8 cellular contexts compared by ENCODE assay signal in the genomic region with DNA sequence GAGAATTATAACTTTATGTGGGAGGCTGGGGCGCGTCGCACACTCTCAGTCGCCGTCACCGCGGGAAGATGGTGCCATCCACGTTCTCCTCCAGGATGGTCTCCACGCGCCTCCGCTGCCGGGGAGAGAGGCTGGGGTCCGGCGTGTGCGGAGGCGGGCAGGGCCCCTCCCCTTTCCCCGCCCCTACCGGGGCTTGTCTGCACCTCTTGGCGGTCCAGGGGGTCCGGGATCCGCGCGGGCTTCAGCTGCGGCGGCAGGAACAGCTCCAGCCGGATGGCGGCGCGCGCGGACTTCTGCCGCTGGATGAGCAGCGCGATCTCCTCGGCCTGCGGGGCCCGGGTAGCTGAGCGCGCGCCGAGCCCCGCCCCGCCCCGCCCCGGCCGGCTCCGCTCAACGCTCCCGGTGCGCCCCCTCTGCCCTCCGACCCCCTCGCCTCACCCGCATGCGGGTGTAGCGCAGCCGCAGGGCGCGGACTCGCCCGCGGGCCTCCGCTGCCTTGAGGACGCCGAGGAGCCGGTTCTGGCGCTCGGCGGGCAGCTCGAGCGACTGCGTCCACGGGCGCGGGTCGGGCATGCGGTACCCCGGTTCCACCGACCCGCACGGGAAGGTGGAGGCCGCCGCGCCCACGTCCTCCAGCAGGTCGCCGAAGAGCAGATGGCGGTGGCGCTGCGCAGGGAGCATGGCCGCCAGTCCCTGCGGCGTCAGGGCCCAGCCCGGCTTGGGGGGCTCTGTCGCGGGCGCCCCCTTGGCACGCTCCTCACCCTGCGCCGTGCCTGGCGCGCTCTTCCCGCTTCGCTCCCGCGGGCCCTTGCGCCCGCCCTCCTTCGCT. TPM values are rescaled to one million over a fixed set of nuclear protein-coding genes. Genes with fewer than 3 reads are reported as not detected.
DNase-seq lines count a peak whose midpoint lies in the region; ATAC-seq, FAIRE-seq and TF ChIP-seq lines count a peak whose summit lies in the region.

No MANE protein-coding gene starts in this region.

- TF ChIP-seq CTCF in 22Rv1 (IDR thresholded peaks at IDR 0.05) (peak; percentile 90), GM13976 (IDR thresholded peaks at IDR 0.05; ENCODE audit: borderline replicate concordance, control extremely low read depth, extremely low read depth, insufficient read depth, missing control alignments) (peak; percentile 89), HepG2 (CRISPR knock-in tag; IDR thresholded peaks at IDR 0.05) (peak; percentile 90)

- no peak overlapping the region for H3K9ac ChIP-seq in HepG2 (ENCODE audit: insufficient read depth, low read depth, low read length)

- H3K4me1 Mint-ChIP-seq in activated CD4-positive, alpha-beta T cell treated with anti-CD3 and anti-CD28 coated beads, Interleukin-2, amount 10 ng/mL, durations not matched to agents 24 days and 14 days, result peaks cover 25% of the 10 kb centered on the region

- TF ChIP-seq RAD21 in HepG2 (CRISPR knock-in tag; IDR thresholded peaks at IDR 0.05), result peak; percentile 95

- H3K4me2 ChIP-seq in HepG2 (ENCODE audit: low read depth, low read length), result peak overlapping the region; percentile 87

- H4K20me1 ChIP-seq in HepG2 (ENCODE audit: insufficient read depth, low read length), result peaks cover 9% of the 10 kb centered on the region; the same call in 1 of the 2 replicates

- peaks cover 54% of the 10 kb centered on the region for H3K4me1 ChIP-seq in HepG2 (ENCODE audit: insufficient read depth, low read length)

- H3K36me3 ChIP-seq in HepG2 (replicated peaks in 1 of 2; ENCODE audit: control insufficient read depth in 1 of 2, insufficient read depth in 2 of 2, low read length in 2 of 2), result no peaks in the 10 kb centered on the region

- no peak overlapping the region for H3K27ac Mint-ChIP-seq in activated CD4-positive, alpha-beta T cell treated with anti-CD3 and anti-CD28 coated beads, Interleukin-2, amount 10 ng/mL, durations not matched to agents 24 days and 14 days

- H2AFZ ChIP-seq in HepG2 (ENCODE audit: low read length), result no peak overlapping the region

- in situ Hi-C loops in GM13976 (cut with MboI; ENCODE audit: low sequenced_read_pairs, unreplicated experiment) (no loop called here), HepG2 (cut with HindIII; ENCODE audit: extremely low pct_ligation_motif_present, low pct_unique_long_range_greater_than_20kb) (loop anchor here (5.0 kb wide), 1 partner anchor 34 kb away; no protein-coding TSS in a partner anchor)

- no peaks in the 10 kb centered on the region for H3K9me3 ChIP-seq in HepG2 (ENCODE audit: low read length)

- CTCF ChIA-PET in HepG2 (lab: Yijun Ruan, JAX; ENCODE audit: low intra/inter-chr PET ratio, low total read pairs), result interaction anchor here (2.3 kb wide), 1 partner anchor 36 kb away, joined by 14 read pairs; no protein-coding TSS in a partner anchor

- BruUV-seq in HepG2 (replicated peaks; lab: Mats Ljungman, UMichigan), result no TSS peak

- H3K27ac ChIP-seq in 22Rv1, result peak overlapping the region; percentile 13; the same call in 1 of the 2 replicates
- no peak overlapping the region for H3K27ac ChIP-seq in HepG2 (ENCODE audit: extremely low read length, insufficient read depth, low read length)

- DNase-seq in GM13976 (ENCODE audit: low spot score) (peak; percentile 86), NCI-H460 (ENCODE audit: extremely low read depth, low read depth) (peak; percentile 72), dermis blood vessel endothelial cell (peak; percentile 81), HepG2 (ENCODE audit: low spot score) (peak; percentile 67)
- peak; percentile 93 for DNase-seq in activated CD4-positive, alpha-beta T cell treated with anti-CD3 and anti-CD28 coated beads, Interleukin-2, amount 10 ng/mL, durations not matched to agents 24 days and 14 days
- peak; percentile 59 to 75 for DNase-seq in stimulated activated CD4-positive, alpha-beta T cell treated with anti-CD3 and anti-CD28 coated beads, Interleukin-4, amount 100 ng/mL, for 4 hours

- H3K36me3 Mint-ChIP-seq in activated CD4-positive, alpha-beta T cell treated with anti-CD3 and anti-CD28 coated beads, Interleukin-2, amount 10 ng/mL, durations not matched to agents 24 days and 14 days (ENCODE audit: low read depth), result peaks cover 2% of the 10 kb centered on the region

- TF ChIP-seq POLR2A in HepG2 (IDR thresholded peaks at IDR 0.05; ENCODE audit: insufficient read depth in 1 of 2, low read depth in 2 of 2, low read length in 2 of 2), result no peak

- WGBS in HepG2 (ENCODE audit: low lambda C conversion rate), result 5% methylated on average over 61 of the region's 108 CpGs

- peak overlapping the region; percentile 82 for H3K4me3 Mint-ChIP-seq in activated CD4-positive, alpha-beta T cell treated with anti-CD3 and anti-CD28 coated beads, Interleukin-2, amount 10 ng/mL, durations not matched to agents 24 days and 14 days

- no peaks in the 10 kb centered on the region for H3K79me2 ChIP-seq in HepG2 (ENCODE audit: insufficient read depth, low read length)

- peaks cover 33% of the 10 kb centered on the region for H3K27me3 Mint-ChIP-seq in activated CD4-positive, alpha-beta T cell treated with anti-CD3 and anti-CD28 coated beads, Interleukin-2, amount 10 ng/mL, durations not matched to agents 24 days and 14 days

- TF ChIP-seq EP300 in HepG2 (IDR thresholded peaks at IDR 0.05; ENCODE audit: low read depth in 2 of 2, low read length in 2 of 2) (0 out of 4 replicates have a peak, but pooled peaks of 1 of the 2 experiments have one; percentile 20), HepG2 (CRISPR knock-in tag; IDR thresholded peaks at IDR 0.05; ENCODE audit: borderline replicate concordance) (0 out of 2 replicates have a peak, but pooled peaks have one; percentile 33)

- H3K9me3 Mint-ChIP-seq in activated CD4-positive, alpha-beta T cell treated with anti-CD3 and anti-CD28 coated beads, Interleukin-2, amount 10 ng/mL, durations not matched to agents 24 days and 14 days, result no peaks in the 10 kb centered on the region

- POLR2A ChIA-PET in HepG2 (lab: Yijun Ruan, JAX), result interaction anchor here (0.7 to 2.2 kb wide), 10 partner anchors 8 to 225 kb away, joined by 3 to 8 read pairs (median 3); a partner anchor contains a TSS

- peak; percentile 62 for ATAC-seq in HepG2
- no peak for ATAC-seq in GM18519 (IDR thresholded peaks at IDR 0.05; ENCODE audit: low FRiP score, unreplicated experiment)

- intact Hi-C loops in activated CD4-positive, alpha-beta T cell treated with anti-CD3 and anti-CD28 coated beads, Interleukin-2, amount 10 ng/mL, durations not matched to agents 24 days and 14 days (cut with micrococcal nuclease), result loop anchor here (1.0 to 2.0 kb wide), 2 partner anchors 21 to 37 kb away; a partner anchor contains a TSS
- intact Hi-C loops in HepG2 (cut with micrococcal nuclease; ENCODE audit: unreplicated experiment), result loop anchor here (1.0 kb wide), 1 partner anchor 37 kb away; no protein-coding TSS in a partner anchor

- peak overlapping the region; percentile 48 to 77 (median 58); a peak in 5 of 6 replicates for H3K4me3 ChIP-seq in HepG2 (replicated peaks in 1 of 3; ENCODE audit: insufficient read depth in 1 of 3, low read depth in 2 of 3, low read length in 3 of 3)

- H3K27me3 ChIP-seq in HepG2 (ENCODE audit: control insufficient read depth in 1 of 2, insufficient read depth in 2 of 2, low read length in 2 of 2), result peaks cover 15 to 50% of the 10 kb centered on the region in 2 experiments

- no peak for FAIRE-seq in HepG2 (lab: Jason Lieb, UNC)

RNA-seq across cellular contexts. Expression of a gene that starts 0.6 kb away (rescaled TPM):
- total RNA-seq in NCI-H460 (2014; rRNA removed; shearing (Covaris generic)), result not detected in 2 replicates
- 1.4 and 1.5 TPM in 2 replicates for polyA plus RNA-seq in NCI-H460 (2014; cell fraction: nucleus; rRNA removed)
- total RNA-seq in activated CD4-positive, alpha-beta T cell treated with anti-CD3 and anti-CD28 coated beads, Interleukin-2, amount 10 ng/mL, durations not matched to agents 24 days and 14 days, result 0.23 TPM in 1 of 2 replicates, not detected in the other
- not detected in 2 replicates for total RNA-seq in dermis blood vessel endothelial cell
- not detected in 2 replicates for total RNA-seq in HepG2 (2016; rRNA removed; fragmentation: Illumina TruSeq; extraction: Trizol)
- 0.51 TPM in 1 of 2 replicates, not detected in the other for total RNA-seq in HepG2 (2016; cell fraction: cytosol; rRNA removed; fragmentation: Illumina TruSeq; extraction: Trizol; ENCODE audit: low read depth)
- 0.15 TPM in 1 of 2 replicates, not detected in the other for total RNA-seq in HepG2 (2016; cell fraction: insoluble cytoplasmic fraction; rRNA removed; fragmentation: Illumina TruSeq; extraction: Trizol)
- total RNA-seq in HepG2 (2016; cell fraction: membrane; rRNA removed; fragmentation: Illumina TruSeq; extraction: Trizol), result 0.22 TPM in 1 of 2 replicates, not detected in the other
- total RNA-seq in HepG2 (2016; cell fraction: nucleus; rRNA removed; fragmentation: Illumina TruSeq; extraction: Trizol), result not detected in 2 replicates
- not detected in 2 replicates for polyA plus RNA-seq in HepG2 (2011; rRNA removed)
- not detected in 2 replicates for polyA plus RNA-seq in HepG2 (2011; cell fraction: cytosol; rRNA removed)
- not detected in 2 replicates for polyA plus RNA-seq in HepG2 (2011; cell fraction: nucleus; rRNA removed)
- not detected in 2 replicates for polyA plus RNA-seq in HepG2 (2012)
- 0.41 and 0.44 TPM in 2 replicates for polyA plus RNA-seq in HepG2 (2016; cell fraction: cytosol; fragmentation: Illumina TruSeq; extraction: Trizol; ENCODE audit: low read depth)
- not detected in 2 replicates for polyA plus RNA-seq in HepG2 (2016; cell fraction: insoluble cytoplasmic fraction; fragmentation: Illumina TruSeq; extraction: Trizol; ENCODE audit: low read depth)
- polyA plus RNA-seq in HepG2 (2016; cell fraction: membrane; fragmentation: Illumina TruSeq; extraction: Trizol; ENCODE audit: low read depth), result not detected in 2 replicates
- not detected in 2 replicates for polyA plus RNA-seq in HepG2 (2016; cell fraction: nucleus; fragmentation: Illumina TruSeq; extraction: Trizol; ENCODE audit: insufficient read depth, low read depth)
- polyA minus RNA-seq in HepG2 (2011; rRNA and poly(A)+ RNA removed; ENCODE audit: low replicate concordance), result not detected in 2 replicates
- polyA minus RNA-seq in HepG2 (2011; cell fraction: cytosol; rRNA and poly(A)+ RNA removed), result not detected in 2 replicates
- not detected in 2 replicates for polyA minus RNA-seq in HepG2 (2011; cell fraction: nucleus; rRNA and poly(A)+ RNA removed)

RNA-seq across cellular contexts. Expression of a gene that starts 3.7 kb away (rescaled TPM):
- total RNA-seq in NCI-H460 (2014; rRNA removed; shearing (Covaris generic)), result 0.17 and 0.32 TPM in 2 replicates
- polyA plus RNA-seq in NCI-H460 (2014; cell fraction: nucleus; rRNA removed), result 0.13 and 0.22 TPM in 2 replicates
- total RNA-seq in activated CD4-positive, alpha-beta T cell treated with anti-CD3 and anti-CD28 coated beads, Interleukin-2, amount 10 ng/mL, durations not matched to agents 24 days and 14 days, result 0.23 and 0.28 TPM in 2 replicates
- total RNA-seq in dermis blood vessel endothelial cell (3.2 and 5.4 TPM in 2 replicates), HepG2 (2016; rRNA removed; fragmentation: Illumina TruSeq; extraction: Trizol) (0.27 and 0.35 TPM in 2 replicates)
- not detected in 2 replicates for total RNA-seq in HepG2 (2016; cell fraction: cytosol; rRNA removed; fragmentation: Illumina TruSeq; extraction: Trizol; ENCODE audit: low read depth)
- total RNA-seq in HepG2 (2016; cell fraction: insoluble cytoplasmic fraction; rRNA removed; fragmentation: Illumina TruSeq; extraction: Trizol), result 0.16 and 0.56 TPM in 2 replicates
- total RNA-seq in HepG2 (2016; cell fraction: membrane; rRNA removed; fragmentation: Illumina TruSeq; extraction: Trizol), result 0.12 and 0.14 TPM in 2 replicates
- total RNA-seq in HepG2 (2016; cell fraction: nucleus; rRNA removed; fragmentation: Illumina TruSeq; extraction: Trizol), result 0.25 and 0.28 TPM in 2 replicates
- polyA plus RNA-seq in HepG2 (2011; rRNA removed), result 0.71 and 0.77 TPM in 2 replicates
- polyA plus RNA-seq in HepG2 (2011; cell fraction: cytosol; rRNA removed), result 0.37 and 0.86 TPM in 2 replicates
- 0.99 and 1.1 TPM in 2 replicates for polyA plus RNA-seq in HepG2 (2011; cell fraction: nucleus; rRNA removed)
- 0.28 and 0.56 TPM in 2 replicates for polyA plus RNA-seq in HepG2 (2012)
- not detected in 2 replicates for polyA plus RNA-seq in HepG2 (2016; cell fraction: cytosol; fragmentation: Illumina TruSeq; extraction: Trizol; ENCODE audit: low read depth)
- 0.32 and 0.40 TPM in 2 replicates for polyA plus RNA-seq in HepG2 (2016; cell fraction: insoluble cytoplasmic fraction; fragmentation: Illumina TruSeq; extraction: Trizol; ENCODE audit: low read depth)
- 0.08 TPM in 1 of 2 replicates, not detected in the other for polyA plus RNA-seq in HepG2 (2016; cell fraction: membrane; fragmentation: Illumina TruSeq; extraction: Trizol; ENCODE audit: low read depth)
- 0.33 and 0.61 TPM in 2 replicates for polyA plus RNA-seq in HepG2 (2016; cell fraction: nucleus; fragmentation: Illumina TruSeq; extraction: Trizol; ENCODE audit: insufficient read depth, low read depth)
- polyA minus RNA-seq in HepG2 (2011; rRNA and poly(A)+ RNA removed; ENCODE audit: low replicate concordance), result 0.14 and 3.0 TPM in 2 replicates
- polyA minus RNA-seq in HepG2 (2011; cell fraction: cytosol; rRNA and poly(A)+ RNA removed), result 0.59 and 0.62 TPM in 2 replicates
- polyA minus RNA-seq in HepG2 (2011; cell fraction: nucleus; rRNA and poly(A)+ RNA removed), result 0.13 and 0.25 TPM in 2 replicates

RNA-seq across cellular contexts. Expression of a gene that starts 4.3 kb away (rescaled TPM):
- total RNA-seq in NCI-H460 (2014; rRNA removed; shearing (Covaris generic)), result 12.6 and 15.0 TPM in 2 replicates
- 17.4 and 25.2 TPM in 2 replicates for polyA plus RNA-seq in NCI-H460 (2014; cell fraction: nucleus; rRNA removed)
- total RNA-seq in activated CD4-positive, alpha-beta T cell treated with anti-CD3 and anti-CD28 coated beads, Interleukin-2, amount 10 ng/mL, durations not matched to agents 24 days and 14 days, result 50.0 TPM in 2 replicates
- total RNA-seq in dermis blood vessel endothelial cell, result 29.3 and 44.6 TPM in 2 replicates
- 10.2 and 10.7 TPM in 2 replicates for total RNA-seq in HepG2 (2016; rRNA removed; fragmentation: Illumina TruSeq; extraction: Trizol)
- 8.3 and 13.6 TPM in 2 replicates for total RNA-seq in HepG2 (2016; cell fraction: cytosol; rRNA removed; fragmentation: Illumina TruSeq; extraction: Trizol; ENCODE audit: low read depth)
- 9.9 and 10.3 TPM in 2 replicates for total RNA-seq in HepG2 (2016; cell fraction: insoluble cytoplasmic fraction; rRNA removed; fragmentation: Illumina TruSeq; extraction: Trizol)
- total RNA-seq in HepG2 (2016; cell fraction: membrane; rRNA removed; fragmentation: Illumina TruSeq; extraction: Trizol), result 24.1 and 24.7 TPM in 2 replicates
- 7.0 and 7.6 TPM in 2 replicates for total RNA-seq in HepG2 (2016; cell fraction: nucleus; rRNA removed; fragmentation: Illumina TruSeq; extraction: Trizol)
- 11.9 and 14.7 TPM in 2 replicates for polyA plus RNA-seq in HepG2 (2011; rRNA removed)
- 11.7 and 19.3 TPM in 2 replicates for polyA plus RNA-seq in HepG2 (2011; cell fraction: cytosol; rRNA removed)
- 12.6 and 13.6 TPM in 2 replicates for polyA plus RNA-seq in HepG2 (2011; cell fraction: nucleus; rRNA removed)
- 4.4 and 6.8 TPM in 2 replicates for polyA plus RNA-seq in HepG2 (2012)
- polyA plus RNA-seq in HepG2 (2016; cell fraction: cytosol; fragmentation: Illumina TruSeq; extraction: Trizol; ENCODE audit: low read depth), result 18.0 and 22.1 TPM in 2 replicates
- 14.2 and 16.6 TPM in 2 replicates for polyA plus RNA-seq in HepG2 (2016; cell fraction: insoluble cytoplasmic fraction; fragmentation: Illumina TruSeq; extraction: Trizol; ENCODE audit: low read depth)
- 25.0 and 29.7 TPM in 2 replicates for polyA plus RNA-seq in HepG2 (2016; cell fraction: membrane; fragmentation: Illumina TruSeq; extraction: Trizol; ENCODE audit: low read depth)
- polyA plus RNA-seq in HepG2 (2016; cell fraction: nucleus; fragmentation: Illumina TruSeq; extraction: Trizol; ENCODE audit: insufficient read depth, low read depth), result 9.7 and 10.6 TPM in 2 replicates
- 15.8 and 18.5 TPM in 2 replicates for polyA minus RNA-seq in HepG2 (2011; rRNA and poly(A)+ RNA removed; ENCODE audit: low replicate concordance)
- polyA minus RNA-seq in HepG2 (2011; cell fraction: cytosol; rRNA and poly(A)+ RNA removed), result 8.1 and 9.1 TPM in 2 replicates
- 4.5 and 5.5 TPM in 2 replicates for polyA minus RNA-seq in HepG2 (2011; cell fraction: nucleus; rRNA and poly(A)+ RNA removed)

RNA-seq across cellular contexts. Expression of a gene that starts 20.6 kb away (rescaled TPM):
- total RNA-seq in NCI-H460 (2014; rRNA removed; shearing (Covaris generic)), result 25.2 and 31.0 TPM in 2 replicates
- polyA plus RNA-seq in NCI-H460 (2014; cell fraction: nucleus; rRNA removed), result 69.9 and 81.4 TPM in 2 replicates
- total RNA-seq in activated CD4-positive, alpha-beta T cell treated with anti-CD3 and anti-CD28 coated beads, Interleukin-2, amount 10 ng/mL, durations not matched to agents 24 days and 14 days, result 35.4 and 36.8 TPM in 2 replicates
- total RNA-seq in dermis blood vessel endothelial cell (35.8 and 45.9 TPM in 2 replicates), HepG2 (2016; rRNA removed; fragmentation: Illumina TruSeq; extraction: Trizol) (25.9 and 33.7 TPM in 2 replicates)
- total RNA-seq in HepG2 (2016; cell fraction: cytosol; rRNA removed; fragmentation: Illumina TruSeq; extraction: Trizol; ENCODE audit: low read depth), result 58.0 and 75.2 TPM in 2 replicates
- total RNA-seq in HepG2 (2016; cell fraction: insoluble cytoplasmic fraction; rRNA removed; fragmentation: Illumina TruSeq; extraction: Trizol), result 25.2 and 31.6 TPM in 2 replicates
- total RNA-seq in HepG2 (2016; cell fraction: membrane; rRNA removed; fragmentation: Illumina TruSeq; extraction: Trizol), result 54.3 and 70.5 TPM in 2 replicates
- 19.6 and 25.2 TPM in 2 replicates for total RNA-seq in HepG2 (2016; cell fraction: nucleus; rRNA removed; fragmentation: Illumina TruSeq; extraction: Trizol)
- polyA plus RNA-seq in HepG2 (2011; rRNA removed), result 28.1 and 36.8 TPM in 2 replicates
- 22.9 and 25.9 TPM in 2 replicates for polyA plus RNA-seq in HepG2 (2011; cell fraction: cytosol; rRNA removed)
- polyA plus RNA-seq in HepG2 (2011; cell fraction: nucleus; rRNA removed), result 101 and 106 TPM in 2 replicates
- 70.9 and 75.4 TPM in 2 replicates for polyA plus RNA-seq in HepG2 (2012)
- 308 and 317 TPM in 2 replicates for polyA plus RNA-seq in HepG2 (2016; cell fraction: cytosol; fragmentation: Illumina TruSeq; extraction: Trizol; ENCODE audit: low read depth)
- 54.5 and 74.5 TPM in 2 replicates for polyA plus RNA-seq in HepG2 (2016; cell fraction: insoluble cytoplasmic fraction; fragmentation: Illumina TruSeq; extraction: Trizol; ENCODE audit: low read depth)
- polyA plus RNA-seq in HepG2 (2016; cell fraction: membrane; fragmentation: Illumina TruSeq; extraction: Trizol; ENCODE audit: low read depth), result 232 and 236 TPM in 2 replicates
- 80.5 and 83.8 TPM in 2 replicates for polyA plus RNA-seq in HepG2 (2016; cell fraction: nucleus; fragmentation: Illumina TruSeq; extraction: Trizol; ENCODE audit: insufficient read depth, low read depth)
- 42.1 and 65.5 TPM in 2 replicates for polyA minus RNA-seq in HepG2 (2011; rRNA and poly(A)+ RNA removed; ENCODE audit: low replicate concordance)
- polyA minus RNA-seq in HepG2 (2011; cell fraction: cytosol; rRNA and poly(A)+ RNA removed), result 21.6 and 27.5 TPM in 2 replicates
- 32.7 and 36.6 TPM in 2 replicates for polyA minus RNA-seq in HepG2 (2011; cell fraction: nucleus; rRNA and poly(A)+ RNA removed)

RNA-seq across cellular contexts. Expression of a gene that starts 23.8 kb away (rescaled TPM):
- total RNA-seq in NCI-H460 (2014; rRNA removed; shearing (Covaris generic)), result not detected in 2 replicates
- not detected in 2 replicates for polyA plus RNA-seq in NCI-H460 (2014; cell fraction: nucleus; rRNA removed)
- not detected in 2 replicates for total RNA-seq in activated CD4-positive, alpha-beta T cell treated with anti-CD3 and anti-CD28 coated beads, Interleukin-2, amount 10 ng/mL, durations not matched to agents 24 days and 14 days
- not detected in 2 replicates for total RNA-seq in dermis blood vessel endothelial cell
- not detected in 2 replicates for total RNA-seq in HepG2 (2016; rRNA removed; fragmentation: Illumina TruSeq; extraction: Trizol)
- total RNA-seq in HepG2 (2016; cell fraction: cytosol; rRNA removed; fragmentation: Illumina TruSeq; extraction: Trizol; ENCODE audit: low read depth), result not detected in 2 replicates
- not detected in 2 replicates for total RNA-seq in HepG2 (2016; cell fraction: insoluble cytoplasmic fraction; rRNA removed; fragmentation: Illumina TruSeq; extraction: Trizol)
- not detected in 2 replicates for total RNA-seq in HepG2 (2016; cell fraction: membrane; rRNA removed; fragmentation: Illumina TruSeq; extraction: Trizol)
- total RNA-seq in HepG2 (2016; cell fraction: nucleus; rRNA removed; fragmentation: Illumina TruSeq; extraction: Trizol), result not detected in 2 replicates
- polyA plus RNA-seq in HepG2 (2011; rRNA removed), result not detected in 2 replicates
- not detected in 2 replicates for polyA plus RNA-seq in HepG2 (2011; cell fraction: cytosol; rRNA removed)
- not detected in 2 replicates for polyA plus RNA-seq in HepG2 (2011; cell fraction: nucleus; rRNA removed)
- polyA plus RNA-seq in HepG2 (2012), result not detected in 2 replicates
- not detected in 2 replicates for polyA plus RNA-seq in HepG2 (2016; cell fraction: cytosol; fragmentation: Illumina TruSeq; extraction: Trizol; ENCODE audit: low read depth)
- not detected in 2 replicates for polyA plus RNA-seq in HepG2 (2016; cell fraction: insoluble cytoplasmic fraction; fragmentation: Illumina TruSeq; extraction: Trizol; ENCODE audit: low read depth)
- polyA plus RNA-seq in HepG2 (2016; cell fraction: membrane; fragmentation: Illumina TruSeq; extraction: Trizol; ENCODE audit: low read depth), result not detected in 2 replicates
- not detected in 2 replicates for polyA plus RNA-seq in HepG2 (2016; cell fraction: nucleus; fragmentation: Illumina TruSeq; extraction: Trizol; ENCODE audit: insufficient read depth, low read depth)
- not detected in 2 replicates for polyA minus RNA-seq in HepG2 (2011; rRNA and poly(A)+ RNA removed; ENCODE audit: low replicate concordance)
- polyA minus RNA-seq in HepG2 (2011; cell fraction: cytosol; rRNA and poly(A)+ RNA removed), result not detected in 2 replicates
- not detected in 2 replicates for polyA minus RNA-seq in HepG2 (2011; cell fraction: nucleus; rRNA and poly(A)+ RNA removed)
